ENCODE assay signal across 13 cellular contexts in the genomic region with DNA sequence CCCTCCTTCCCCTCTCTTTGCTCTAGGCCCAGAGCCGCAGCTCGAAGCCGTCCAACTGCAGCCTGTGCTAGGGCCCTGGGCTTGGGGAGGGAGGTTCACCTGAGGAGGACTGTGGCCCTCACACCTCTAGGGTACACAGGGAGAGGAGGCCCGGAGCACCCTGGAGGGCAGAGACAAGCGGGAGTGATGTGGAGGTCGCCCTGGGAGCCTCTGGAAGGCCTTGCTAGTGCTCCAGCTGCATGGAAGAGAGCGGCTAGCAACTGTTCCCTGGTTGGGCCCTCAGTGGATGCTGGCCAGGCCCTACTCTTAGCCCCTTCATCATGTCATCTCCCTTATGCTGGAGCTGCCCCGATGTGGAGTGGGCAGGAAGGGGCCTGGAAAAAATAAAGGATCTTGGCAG. TPM values are rescaled to one million over a fixed set of nuclear protein-coding genes. Genes with fewer than 3 reads are reported as not detected.
A peak's percentile ranks its signal among the peaks of the same experiment; 100 is the strongest.
DNase-seq lines count a peak whose midpoint lies in the region; ATAC-seq and TF ChIP-seq lines count a peak whose summit lies in the region.
"Had no signal": no experiment of that assay in that cellular context is flagged by ENCODE, and none has a peak within 500 bp of the region (broad histone marks: within the 10 kb centered on the region; RNA-seq: fewer than 3 reads in every experiment).

No MANE protein-coding gene starts in this region.

- H3K27me3 ChIP-seq in BLaER1 treated with 17β-estradiol and CSF1 and Interleukin-3, amounts not matched to agents 10 nM and 100 nM = no peaks in the 10 kb centered on the region
- H3K27me3 ChIP-seq in Caco-2 (replicated peaks; ENCODE audit: control insufficient read depth, insufficient read depth, low read length) = no peaks in the 10 kb centered on the region
- H3K27me3 ChIP-seq: SJSA1 had no signal

- TF ChIP-seq CTCF in Caco-2 (IDR thresholded peaks at IDR 0.05; ENCODE audit: insufficient read depth in 1 of 2, low read depth in 1 of 2, low read length in 1 of 2, severe bottlenecking in 1 of 2, unreplicated experiment in 1 of 2) (no peak), nephron (IDR thresholded peaks at IDR 0.05; ENCODE audit: unreplicated experiment in 3 of 3) (no peak), GM10266 (IDR thresholded peaks at IDR 0.05; ENCODE audit: control insufficient read depth, insufficient read depth, low read depth, missing control alignments) (no peak)

- H3K4me3 Mint-ChIP-seq in Caco-2 (ENCODE audit: unreplicated experiment) = no peak overlapping the region
- peak overlapping the region; percentile 54 to 97 (median 83) for H3K4me3 Mint-ChIP-seq in nephron

- H3K4me2 ChIP-seq in BLaER1 treated with 17β-estradiol and CSF1 and Interleukin-3, amounts not matched to agents 10 nM and 100 nM = peak overlapping the region; percentile 22 to 97 (median 48)

- DNase-seq in Caco-2 (no peak), GM10266 (ENCODE audit: extremely low spot score) (no peak), DMS153 (lab: John Stamatoyannopoulos, UW) (no peak)
- DNase-seq in activated naive CD4-positive, alpha-beta T cell treated with anti-CD3 and anti-CD28 coated beads, Interleukin-2, amount 50 U/mL, for 72 hours (ENCODE audit: low spot score in 2 of 2) = no peak
- DNase-seq in stimulated activated naive CD4-positive, alpha-beta T cell (lab: John Stamatoyannopoulos, UW) = no peak
- DNase-seq: C1 segment of cervical spinal cord, DND-41, foreskin fibroblast, NCI-H1694 treated with DMSO at 0.1 percent for 48 hours had no signal

- peaks cover 0 to 5% (median 0%) of the 10 kb centered on the region in 11 experiments; a peak in 2 of 22 replicates for H3K9me3 ChIP-seq in BLaER1 treated with 17β-estradiol and CSF1 and Interleukin-3, amounts not matched to agents 10 nM and 100 nM (replicated peaks in 1 of 11)
- no peaks in the 10 kb centered on the region for H3K9me3 ChIP-seq in Caco-2
- H3K9me3 ChIP-seq: SJSA1 had no signal

- H3K27ac ChIP-seq in BLaER1 treated with 17β-estradiol and CSF1 and Interleukin-3, amounts not matched to agents 10 nM and 100 nM = peak overlapping the region in 8 of 11 experiments; percentile 32 to 63 (median 50); a peak in 12 of 22 replicates
- H3K27ac ChIP-seq: SJSA1 had no signal

- POLR2A ChIA-PET in Caco-2 (lab: Charles Lee) = no interaction called here

- intact Hi-C loops in Caco-2 (cut with micrococcal nuclease; ENCODE audit: unreplicated experiment) = no loop called here

- H3K36me3 Mint-ChIP-seq in Caco-2 (ENCODE audit: insufficient read depth, unreplicated experiment) (peaks cover 65% of the 10 kb centered on the region), nephron (ENCODE audit: low read depth) (peaks cover 39% of the 10 kb centered on the region)
- H3K36me3 Mint-ChIP-seq in activated naive CD4-positive, alpha-beta T cell treated with anti-CD3 and anti-CD28 coated beads, Interleukin-2, amount 50 U/mL, for 72 hours = peaks cover under 1 to 30% of the 10 kb centered on the region in 2 donors

- H3K9me3 Mint-ChIP-seq in Caco-2 (ENCODE audit: unreplicated experiment) (no peaks in the 10 kb centered on the region), nephron (no peaks in the 10 kb centered on the region)
- H3K9me3 Mint-ChIP-seq in activated naive CD4-positive, alpha-beta T cell treated with anti-CD3 and anti-CD28 coated beads, Interleukin-2, amount 50 U/mL, for 72 hours = peaks cover 0 to 4% of the 10 kb centered on the region in 2 donors
- H3K9me3 Mint-ChIP-seq: central memory CD8-positive, alpha-beta T cell had no signal

- ATAC-seq in activated naive CD4-positive, alpha-beta T cell treated with anti-CD3 and anti-CD28 coated beads, Interleukin-2, amount 50 U/mL, for 72 hours = no peak

- H3K27me3 Mint-ChIP-seq in Caco-2 (ENCODE audit: insufficient read depth, unreplicated experiment) = no peaks in the 10 kb centered on the region
- H3K27me3 Mint-ChIP-seq in nephron (ENCODE audit: low read depth) = no peaks in the 10 kb centered on the region
- H3K27me3 Mint-ChIP-seq: central memory CD8-positive, alpha-beta T cell had no signal

- peaks cover 0 to 38% (median 6%) of the 10 kb centered on the region in 11 experiments; a peak in 11 of 22 replicates for H4K20me1 ChIP-seq in BLaER1 treated with 17β-estradiol and CSF1 and Interleukin-3, amounts not matched to agents 10 nM and 100 nM

- peaks cover 40 to 51% (median 45%) of the 10 kb centered on the region in 10 experiments for H3K4me1 ChIP-seq in BLaER1 treated with 17β-estradiol and CSF1 and Interleukin-3, amounts not matched to agents 10 nM and 100 nM
- H3K4me1 ChIP-seq in Caco-2 = peaks cover 8% of the 10 kb centered on the region

- H3K36me3 ChIP-seq in BLaER1 treated with 17β-estradiol and CSF1 and Interleukin-3, amounts not matched to agents 10 nM and 100 nM = peaks cover 27 to 63% (median 55%) of the 10 kb centered on the region in 11 experiments
- H3K36me3 ChIP-seq in Caco-2 (ENCODE audit: control insufficient read depth, insufficient read depth, low read length) = peaks cover 19% of the 10 kb centered on the region

- H3K9ac ChIP-seq in BLaER1 treated with 17β-estradiol and CSF1 and Interleukin-3, amounts not matched to agents 10 nM and 100 nM = peak overlapping the region in 10 of 11 experiments; percentile 2 to 84 (median 50); a peak in 14 of 22 replicates

- CTCF ChIA-PET in Caco-2 (lab: Charles Lee) = no interaction called here

- no peak overlapping the region for H3K4me3 ChIP-seq in BLaER1 treated with 17β-estradiol and CSF1 and Interleukin-3, amounts not matched to agents 10 nM and 100 nM
- H3K4me3 ChIP-seq in Caco-2 (ENCODE audit: low read depth, low read length) = no peak overlapping the region
- H3K4me3 ChIP-seq: SJSA1 had no signal

- BruUV-seq in Caco-2 (replicated peaks; lab: Mats Ljungman, UMichigan) = no TSS peak

- H3K27ac Mint-ChIP-seq in Caco-2 (ENCODE audit: unreplicated experiment) (peak overlapping the region; percentile 59), nephron (no peak overlapping the region)
- H3K27ac Mint-ChIP-seq in activated naive CD4-positive, alpha-beta T cell treated with anti-CD3 and anti-CD28 coated beads, Interleukin-2, amount 50 U/mL, for 72 hours = peak overlapping the region; percentile 72 to 77

- H3K4me1 Mint-ChIP-seq in Caco-2 (ENCODE audit: low read depth, unreplicated experiment) = peaks cover 5% of the 10 kb centered on the region
- H3K4me1 Mint-ChIP-seq in nephron = peaks cover 23% of the 10 kb centered on the region

RNA-seq across cellular contexts. Expression of gene ZFAND2B, which starts 2.7 kb away (rescaled TPM):
- total RNA-seq in Caco-2 (2022) = 37.3 and 41.8 TPM in 2 replicates
- total RNA-seq in activated naive CD4-positive, alpha-beta T cell treated with anti-CD3 and anti-CD28 coated beads, Interleukin-2, amount 50 U/mL, for 72 hours = 10 to 100 TPM; 25.6 to 66.5 TPM

RNA-seq across cellular contexts. Expression of gene ABCB6, which starts 9.5 kb away (rescaled TPM):
- 66.0 and 68.6 TPM in 2 replicates for total RNA-seq in Caco-2 (2022)
- 10 to 100 TPM; 27.8 to 46.2 TPM for total RNA-seq in activated naive CD4-positive, alpha-beta T cell treated with anti-CD3 and anti-CD28 coated beads, Interleukin-2, amount 50 U/mL, for 72 hours

RNA-seq across cellular contexts. Expression of gene ATG9A, which starts 20.2 kb away (rescaled TPM):
- total RNA-seq in Caco-2 (2022) = 59.6 and 62.9 TPM in 2 replicates
- total RNA-seq in activated naive CD4-positive, alpha-beta T cell treated with anti-CD3 and anti-CD28 coated beads, Interleukin-2, amount 50 U/mL, for 72 hours = 10 to 100 TPM; 49.1 to 80.6 TPM

RNA-seq across cellular contexts. Expression of gene ANKZF1, which starts 20.4 kb away (rescaled TPM):
- 50.7 and 51.5 TPM in 2 replicates for total RNA-seq in Caco-2 (2022)
- 100 to 1,000 TPM; 168 to 178 TPM for total RNA-seq in activated naive CD4-positive, alpha-beta T cell treated with anti-CD3 and anti-CD28 coated beads, Interleukin-2, amount 50 U/mL, for 72 hours

RNA-seq across cellular contexts. Expression of gene RETREG2, which starts 31.2 kb away (rescaled TPM):
- total RNA-seq in Caco-2 (2022) = 59.5 and 62.0 TPM in 2 replicates
- 100 to 1,000 TPM in 1 of 2 donors, 10 to 100 TPM in 1; 93.0 to 120 TPM for total RNA-seq in activated naive CD4-positive, alpha-beta T cell treated with anti-CD3 and anti-CD28 coated beads, Interleukin-2, amount 50 U/mL, for 72 hours

Comparison
In these comparisons a context has a peak if more than half of its experiments do, and no peak if none do; other contexts are left out.
1. H3K27ac Mint-ChIP-seq: peak in Caco-2 (single experiment) and activated naive CD4-positive, alpha-beta T cell treated with anti-CD3 and anti-CD28 coated beads, Interleukin-2, amount 50 U/mL, for 72 hours (2 of 2); none in nephron (0 of 3).